8 cellular contexts compared by ENCODE assay signal in the genomic region with DNA sequence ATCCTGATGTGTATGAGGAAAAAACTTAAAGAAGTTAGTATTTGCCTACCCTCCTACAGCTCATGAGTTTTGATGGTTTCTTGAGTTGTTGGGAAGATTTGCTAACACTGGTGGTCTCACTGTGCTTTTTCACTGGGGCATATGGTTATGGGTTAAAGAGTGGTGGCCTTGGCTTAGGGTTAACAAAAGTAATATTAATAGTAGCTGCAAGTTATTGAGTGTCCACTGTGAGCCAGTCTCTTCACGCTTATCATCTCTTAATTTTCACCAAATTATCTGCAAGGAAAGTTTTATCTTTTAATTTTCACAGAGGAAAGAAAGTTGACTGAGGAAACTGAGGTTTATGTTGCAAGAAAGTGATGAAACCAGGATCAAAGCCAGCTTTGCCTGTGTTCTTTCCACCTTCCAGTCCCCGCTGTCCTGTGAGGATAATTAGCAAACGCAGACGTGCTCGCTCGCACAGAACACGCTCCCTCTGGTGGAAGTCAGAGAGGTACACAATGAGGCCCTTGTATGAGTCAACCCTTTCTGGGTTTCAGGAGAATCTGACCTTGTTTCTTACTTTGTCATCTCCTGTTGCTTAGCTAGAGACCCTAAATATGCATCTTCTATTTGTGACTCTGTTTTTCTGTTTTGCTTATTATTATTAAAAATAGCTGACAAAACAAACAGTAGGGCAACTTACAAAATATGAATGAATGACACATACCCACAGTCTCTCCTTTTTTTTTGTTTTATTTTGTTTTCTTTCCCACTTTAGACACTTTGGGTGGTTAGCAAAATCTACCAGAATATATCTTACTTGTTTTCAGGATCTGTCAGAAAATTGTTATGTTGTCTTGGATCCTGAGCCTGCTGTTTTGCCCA.
DNase-seq lines count a peak whose midpoint lies in the region; ATAC-seq and TF ChIP-seq lines count a peak whose summit lies in the region.

No MANE protein-coding gene starts in this region.

- TF ChIP-seq CTCF in dorsolateral prefrontal cortex (IDR thresholded peaks at IDR 0.05 in 54 of 56, conservative IDR thresholded peaks at IDR 0.05 in 2 of 56; ENCODE audit: low read depth in 1 of 56, partially characterized antibody in 56 of 56), result peak in 53 of 56 donors; percentile 25 to 70 (median 55)

- peak overlapping the region; percentile 48 for H3K4me3 Mint-ChIP-seq in activated CD4-positive, alpha-beta T cell treated with anti-CD3 and anti-CD28 coated beads, Interleukin-2, amount 10 ng/mL, durations not matched to agents 24 days and 14 days
- no peak overlapping the region for H3K4me3 Mint-ChIP-seq in memory B cell

- peak overlapping the region; percentile 87 for H3K27ac Mint-ChIP-seq in activated CD4-positive, alpha-beta T cell treated with anti-CD3 and anti-CD28 coated beads, Interleukin-2, amount 10 ng/mL, durations not matched to agents 24 days and 14 days
- no peak overlapping the region for H3K27ac Mint-ChIP-seq in memory B cell

- intact Hi-C loops in activated CD4-positive, alpha-beta T cell treated with anti-CD3 and anti-CD28 coated beads, Interleukin-2, amount 10 ng/mL, durations not matched to agents 24 days and 14 days (cut with micrococcal nuclease), result loop anchor here (5.0 to 10.0 kb wide), 8 partner anchors 99 to 1499 kb away; a partner anchor contains a TSS
- intact Hi-C loops in dorsolateral prefrontal cortex (cut with DNase I), result no loop called here

- peak; percentile 87 for ATAC-seq in GM18868 (IDR thresholded peaks at IDR 0.05; ENCODE audit: unreplicated experiment)
- ATAC-seq in HG03066 (IDR thresholded peaks at IDR 0.05; ENCODE audit: low read depth, unreplicated experiment), result peak; percentile 90
- peak; percentile 49 for ATAC-seq in memory B cell (ENCODE audit: low read depth)

- no peaks in the 10 kb centered on the region for H3K9me3 Mint-ChIP-seq in activated CD4-positive, alpha-beta T cell treated with anti-CD3 and anti-CD28 coated beads, Interleukin-2, amount 10 ng/mL, durations not matched to agents 24 days and 14 days
- no peaks in the 10 kb centered on the region for H3K9me3 Mint-ChIP-seq in memory B cell

- DNase-seq in Ammon's horn (ENCODE audit: low spot score), result peak; percentile 69
- DNase-seq in NCI-H446 (lab: John Stamatoyannopoulos, UW), result peak; percentile 21 to 51
- peak; percentile 82 for DNase-seq in activated CD4-positive, alpha-beta T cell treated with anti-CD3 and anti-CD28 coated beads, Interleukin-2, amount 10 ng/mL, durations not matched to agents 24 days and 14 days
- peak in 6 of 10 donors; percentile 13 to 45 (median 30) for DNase-seq in dorsolateral prefrontal cortex
- peak in 1 of 2 donors; percentile 6 for DNase-seq in memory B cell (ENCODE audit: low spot score in 2 of 2)
- DNase-seq in stimulated activated CD8-positive, alpha-beta memory T cell treated with anti-CD3 and anti-CD28 coated beads, Interleukin-4, amount 100 ng/mL, for 48 hours, result peak; percentile 74

- H3K27ac ChIP-seq in dorsolateral prefrontal cortex, result peak overlapping the region in 2 of 59 donors; percentile 19 to 33

- no peaks in the 10 kb centered on the region for H3K27me3 Mint-ChIP-seq in activated CD4-positive, alpha-beta T cell treated with anti-CD3 and anti-CD28 coated beads, Interleukin-2, amount 10 ng/mL, durations not matched to agents 24 days and 14 days
- no peaks in the 10 kb centered on the region for H3K27me3 Mint-ChIP-seq in memory B cell

- H3K4me1 Mint-ChIP-seq in activated CD4-positive, alpha-beta T cell treated with anti-CD3 and anti-CD28 coated beads, Interleukin-2, amount 10 ng/mL, durations not matched to agents 24 days and 14 days, result peaks cover 54% of the 10 kb centered on the region
- peaks cover 16% of the 10 kb centered on the region for H3K4me1 Mint-ChIP-seq in memory B cell

- H3K4me3 ChIP-seq in dorsolateral prefrontal cortex, result no peak overlapping the region

- no peaks in the 10 kb centered on the region for H3K36me3 Mint-ChIP-seq in activated CD4-positive, alpha-beta T cell treated with anti-CD3 and anti-CD28 coated beads, Interleukin-2, amount 10 ng/mL, durations not matched to agents 24 days and 14 days (ENCODE audit: low read depth)
- H3K36me3 Mint-ChIP-seq in memory B cell, result no peaks in the 10 kb centered on the region

- no peaks in the 10 kb centered on the region for H3K27me3 ChIP-seq in dorsolateral prefrontal cortex
